In the genomic region with DNA sequence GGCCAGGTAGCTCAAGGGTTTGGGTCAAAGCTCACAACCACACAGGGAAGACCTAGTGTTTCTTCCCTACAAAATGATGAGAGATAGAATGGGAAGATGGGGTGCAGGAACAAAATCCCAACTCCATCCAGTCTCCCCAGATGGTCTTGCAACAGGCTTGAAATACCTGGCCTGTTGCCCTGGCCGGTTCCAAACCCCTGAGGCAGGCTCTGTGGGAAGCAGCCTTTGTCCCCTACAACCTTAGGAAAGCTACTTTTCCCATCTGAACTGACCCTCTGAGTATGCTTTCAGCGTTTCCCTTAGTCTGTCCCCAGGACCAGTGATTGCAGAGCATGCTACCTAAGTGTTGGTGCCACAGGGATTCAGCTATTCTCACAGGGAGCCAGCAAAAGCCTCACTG, we compare ENCODE assay signal across 1 cellular context.
TF ChIP-seq lines count a peak whose summit lies in the region.

No MANE protein-coding gene starts in this region.

TF ChIP-seq in IMR-90, 13 proteins besides CTCF, POLR2A, EP300 and RAD21:
- TF ChIP-seq NFE2L2 (IDR thresholded peaks at IDR 0.05; ENCODE audit: low read depth, low read length) = no peak
- TF ChIP-seq USF2 (IDR thresholded peaks at IDR 0.05; ENCODE audit: low read depth, low read length) = no peak
- TF ChIP-seq RFX5 (IDR thresholded peaks at IDR 0.05; ENCODE audit: low read depth, low read length) = no peak
- no peak for TF ChIP-seq CHD1 (IDR thresholded peaks at IDR 0.05; ENCODE audit: low read depth, low read length)
- TF ChIP-seq SMC3 (IDR thresholded peaks at IDR 0.05; ENCODE audit: low read depth, low read length) = no peak
- TF ChIP-seq CEBPB (IDR thresholded peaks at IDR 0.05; ENCODE audit: low read depth, low read length) = no peak
- TF ChIP-seq MXI1 (IDR thresholded peaks at IDR 0.05; ENCODE audit: borderline replicate concordance, low read depth, low read length) = no peak
- TF ChIP-seq BHLHE40 (IDR thresholded peaks at IDR 0.05; ENCODE audit: low read depth, low read length) = no peak
- no peak for TF ChIP-seq ELK1 (IDR thresholded peaks at IDR 0.05; ENCODE audit: borderline replicate concordance, low read depth, low read length)
- TF ChIP-seq MAFK (IDR thresholded peaks at IDR 0.05; ENCODE audit: low read depth, low read length) = no peak
- TF ChIP-seq RCOR1 (IDR thresholded peaks at IDR 0.05; ENCODE audit: insufficient replicate concordance, low read length) = no peak
